ENCODE assay signal across 15 cellular contexts in genomic region chr20:20495719-20496474, GRCh38.
"Had no signal": no experiment of that assay in that cellular context is flagged by ENCODE, and none has a peak within 500 bp of the region (broad histone marks: within the 10 kb centered on the region; RNA-seq: fewer than 3 reads in every experiment).

No MANE protein-coding gene starts in this region.

- H3K27me3 ChIP-seq: gastroesophageal sphincter, heart left ventricle, thyroid gland had no signal

- DNase-seq: activated B cell treated with CpG ODN at 0.5 μM for 24 hours; activated CD8-positive, alpha-beta T cell treated with anti-CD3 and anti-CD28 coated beads for 36 hours; activated naive CD4-positive, alpha-beta T cell treated with anti-CD3 and anti-CD28 coated beads, Interleukin-2, amount 10 ng/mL, durations not matched to agents 7 days and 5 days; effector CD8-positive, alpha-beta T cell; heart left ventricle; immature natural killer cell; left ventricle myocardium superior; occipital lobe; posterior cingulate gyrus; T-cell; T-helper 9 cell; thyroid gland had no signal

- H3K4me1 ChIP-seq: heart left ventricle had no signal

- H3K4me3 ChIP-seq: gastroesophageal sphincter, heart left ventricle, thyroid gland had no signal

- ATAC-seq: activated CD8-positive, alpha-beta T cell treated with anti-CD3 and anti-CD28 coated beads for 36 hours; esophagus mucosa; gastroesophageal sphincter; heart left ventricle; left ventricle myocardium superior; SK-N-SH treated with all-trans-retinoic acid at 6 μM for 48 hours; T-cell had no signal

- H3K4me3 Mint-ChIP-seq: activated B cell treated with CpG ODN at 0.5 μM for 24 hours; activated CD8-positive, alpha-beta T cell treated with anti-CD3 and anti-CD28 coated beads for 36 hours; activated naive CD4-positive, alpha-beta T cell treated with anti-CD3 and anti-CD28 coated beads, Interleukin-2, amount 10 ng/mL, durations not matched to agents 7 days and 5 days; immature natural killer cell; T-cell had no signal

- H3K9me3 Mint-ChIP-seq: activated B cell treated with CpG ODN at 0.5 μM for 24 hours; activated CD8-positive, alpha-beta T cell treated with anti-CD3 and anti-CD28 coated beads for 36 hours; activated naive CD4-positive, alpha-beta T cell treated with anti-CD3 and anti-CD28 coated beads, Interleukin-2, amount 10 ng/mL, durations not matched to agents 7 days and 5 days; immature natural killer cell; T-cell had no signal

- H3K9me3 ChIP-seq: gastroesophageal sphincter, heart left ventricle, thyroid gland had no signal

- H3K27ac ChIP-seq: gastroesophageal sphincter, heart left ventricle, thyroid gland had no signal

- H3K4me1 Mint-ChIP-seq: immature natural killer cell, T-cell had no signal

- H3K27me3 Mint-ChIP-seq: activated B cell treated with CpG ODN at 0.5 μM for 24 hours; activated CD8-positive, alpha-beta T cell treated with anti-CD3 and anti-CD28 coated beads for 36 hours; activated naive CD4-positive, alpha-beta T cell treated with anti-CD3 and anti-CD28 coated beads, Interleukin-2, amount 10 ng/mL, durations not matched to agents 7 days and 5 days; T-cell had no signal
